Comparison of ENCODE assay signal across 18 cellular contexts in the genomic region with DNA sequence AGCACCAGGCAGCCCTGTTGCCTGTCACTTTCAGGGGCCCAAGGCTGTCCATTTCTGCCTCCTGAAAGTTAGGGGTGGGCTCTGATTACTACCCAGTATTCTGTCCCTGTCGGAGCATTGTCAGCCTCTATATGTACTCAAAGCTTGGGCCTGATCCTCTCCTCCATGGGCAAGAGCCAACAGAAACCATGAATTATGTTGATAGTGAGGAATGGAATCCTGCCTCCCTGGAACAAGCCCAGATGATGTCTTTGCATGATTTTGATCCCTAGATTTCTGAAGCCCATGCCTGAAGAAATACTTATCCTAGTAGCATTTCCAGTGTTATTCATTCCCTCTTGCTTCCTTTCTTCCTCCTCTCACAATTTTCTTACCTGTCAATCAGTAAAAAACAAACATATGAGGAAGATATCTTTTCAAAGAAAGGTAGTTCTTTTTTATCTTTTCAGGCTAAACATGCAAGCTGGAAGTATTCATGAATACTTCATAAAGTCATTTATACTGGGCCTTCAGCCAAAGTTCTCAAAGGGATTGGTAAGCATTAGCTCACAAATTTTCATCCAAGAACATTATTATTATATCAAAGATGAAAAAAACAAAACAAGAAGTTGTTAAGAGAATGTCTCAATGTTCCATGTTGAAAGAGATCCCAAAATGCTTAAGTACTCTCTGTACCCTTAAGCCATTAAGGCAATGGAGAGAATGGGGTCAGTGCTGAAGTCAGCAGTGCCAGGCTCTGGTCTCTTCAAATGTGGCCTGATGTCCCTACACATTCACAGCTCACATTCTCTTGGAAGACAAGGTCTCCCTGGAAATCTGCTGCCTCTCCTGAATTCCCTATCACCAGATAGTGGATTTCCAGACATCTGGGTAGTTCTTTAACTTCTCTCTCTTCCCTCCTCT.
A peak's percentile ranks its signal among the peaks of the same experiment; 100 is the strongest.
DNase-seq lines count a peak whose midpoint lies in the region; ATAC-seq, FAIRE-seq and TF ChIP-seq lines count a peak whose summit lies in the region.
"Had no signal": no experiment of that assay in that cellular context is flagged by ENCODE, and none has a peak within 500 bp of the region (broad histone marks: within the 10 kb centered on the region; RNA-seq: fewer than 3 reads in every experiment).

No MANE protein-coding gene starts in this region.

- 52% methylated on average over 1 of the region's 1 CpG for WGBS in right cardiac atrium
- WGBS in prostate gland = 42% methylated on average over 1 of the region's 1 CpG

- H3K4me1 ChIP-seq in right cardiac atrium (ENCODE audit: control insufficient read depth, insufficient read depth, low read length) (peaks cover 5% of the 10 kb centered on the region), skeletal muscle satellite cell (ENCODE audit: control insufficient read depth, insufficient read depth, low read length) (peaks cover 22% of the 10 kb centered on the region), prostate gland (replicated peaks) (no peaks in the 10 kb centered on the region)

- peak; percentile 68 to 94 for ATAC-seq in right cardiac atrium
- ATAC-seq: mucosa of descending colon; stimulated activated effector memory CD8-positive, alpha-beta T cell treated with anti-CD3 and anti-CD28 coated beads, Interleukin-12 subunit alpha, Interleukin-12 subunit beta, amount 100 ng/mL, for 72 hours had no signal

- TF ChIP-seq CTCF in prostate gland (IDR thresholded peaks at IDR 0.05) = no peak

- intact Hi-C loops in right cardiac atrium (cut with DNase I) = no loop called here
- intact Hi-C loops in prostate gland (cut with DNase I) = no loop called here

- H3K36me3 ChIP-seq in skeletal muscle satellite cell (ENCODE audit: insufficient read depth, low read length) = no peaks in the 10 kb centered on the region
- H3K36me3 ChIP-seq in prostate gland = no peaks in the 10 kb centered on the region

- DNase-seq in EL (peak; percentile 38), epithelial cell of prostate (ENCODE audit: low read depth, low spot score) (no peak), right cardiac atrium (peak in 1 of 3 donors; percentile 58), HTR-8/SVneo (ENCODE audit: insufficient read length, low spot score) (no peak), prostate gland (ENCODE audit: low spot score) (no peak)
- no peak for DNase-seq in stimulated activated CD4-positive, alpha-beta T cell treated with anti-CD3 and anti-CD28 coated beads, Interleukin-4, amount 100 ng/mL, for 4 hours
- no peak for DNase-seq in stimulated activated CD4-positive, alpha-beta T cell treated with anti-CD3 and anti-CD28 coated beads, Interleukin-2, amount 100 ng/mL, for 24 hours
- DNase-seq: activated CD4-positive, alpha-beta T cell treated with anti-CD3 and anti-CD28 coated beads, Interleukin-2, amount 50 U/mL, for 1 hour; activated naive CD4-positive, alpha-beta T cell; erythroblast; hypothalamus; mucosa of descending colon; NCI-H2227 treated with DMSO at 0.1 percent for 48 hours; occipital lobe had no signal

- peak overlapping the region; percentile 9 for H3K27ac ChIP-seq in epithelial cell of prostate
- H3K27ac ChIP-seq in right cardiac atrium (ENCODE audit: low read length) = peak overlapping the region; percentile 83
- H3K27ac ChIP-seq in prostate gland = no peak overlapping the region

- H3K4me2 ChIP-seq in skeletal muscle satellite cell (ENCODE audit: low read length) = peak overlapping the region; percentile 33

- H3K4me3 ChIP-seq in right cardiac atrium (ENCODE audit: low read length) (no peak overlapping the region), skeletal muscle satellite cell (ENCODE audit: low read length) (no peak overlapping the region), prostate gland (no peak overlapping the region)
- H3K4me3 ChIP-seq: mucosa of descending colon had no signal

- H3K9me3 ChIP-seq in right cardiac atrium (ENCODE audit: control insufficient read depth, low read length) = no peaks in the 10 kb centered on the region
- H3K9me3 ChIP-seq in skeletal muscle satellite cell (replicated peaks; ENCODE audit: low read length) = no peaks in the 10 kb centered on the region
- H3K9me3 ChIP-seq in prostate gland = no peaks in the 10 kb centered on the region
- H3K9me3 ChIP-seq: mucosa of descending colon had no signal

- FAIRE-seq in HTR-8/SVneo (lab: Jason Lieb, UNC) = no peak
- FAIRE-seq: astrocyte, urothelium cell line had no signal

- no peak overlapping the region for H3K9ac ChIP-seq in skeletal muscle satellite cell (ENCODE audit: low read depth, low read length)

- no peak for TF ChIP-seq POLR2A in prostate gland (IDR thresholded peaks at IDR 0.05)

- H3K27me3 ChIP-seq in right cardiac atrium (ENCODE audit: control insufficient read depth, insufficient read depth) (no peaks in the 10 kb centered on the region), skeletal muscle satellite cell (ENCODE audit: control insufficient read depth, insufficient read depth, low read length) (peaks cover 4% of the 10 kb centered on the region), prostate gland (replicated peaks; ENCODE audit: insufficient read depth) (no peaks in the 10 kb centered on the region)

Comparison
In these comparisons a context has a peak if more than half of its experiments do, and no peak if none do; other contexts are left out.
1. H3K27ac ChIP-seq: peak in epithelial cell of prostate (single experiment) and right cardiac atrium (single experiment); none in prostate gland (0 of 2).